Comparison of ENCODE assay signal across 20 cellular contexts in genomic region chr13:33296793-33297425, GRCh38.
"Had no signal": no experiment of that assay in that cellular context is flagged by ENCODE, and none has a peak within 500 bp of the region (broad histone marks: within the 10 kb centered on the region; RNA-seq: fewer than 3 reads in every experiment).

No MANE protein-coding gene starts in this region.

- ATAC-seq: stimulated activated naive CD8-positive, alpha-beta T cell treated with anti-CD3 and anti-CD28 coated beads, Interleukin-15, amount 100 ng/mL, for 72 hours; WTC11 had no signal

- H3K9me3 ChIP-seq: colonic mucosa, esophagus squamous epithelium, sigmoid colon, testis, uterus had no signal

- H3K27ac ChIP-seq: colonic mucosa, esophagus squamous epithelium, sigmoid colon, uterus had no signal

- H3K4me3 ChIP-seq: colonic mucosa, esophagus squamous epithelium, sigmoid colon, testis, uterus had no signal

- DNase-seq: activated CD4-positive, alpha-beta memory T cell treated with anti-CD3 and anti-CD28 coated beads, Interleukin-2, amount 10 ng/mL, durations not matched to agents 7 days and 5 days; activated CD4-positive, alpha-beta T cell treated with anti-CD3 and anti-CD28 coated beads for 4 hours; activated naive CD4-positive, alpha-beta T cell treated with anti-CD3 and anti-CD28 coated beads, Interleukin-2, amount 10 ng/mL, durations not matched to agents 7 days and 5 days; activated T-cell treated with anti-CD3 and anti-CD28 coated beads, Interleukin-2, amount 50 U/mL, for 24 hours; caudate nucleus; colonic mucosa; effector CD4-positive, alpha-beta T cell; esophagus squamous epithelium; foreskin fibroblast; glutamatergic neuron; kidney glomerular epithelial cell; mesendoderm; sigmoid colon; stimulated activated CD4-positive, alpha-beta T cell treated with anti-CD3 and anti-CD28 coated beads, Interleukin-1b, Interleukin-23, amount 100 ng/mL, for 48 hours; stimulated activated naive CD8-positive, alpha-beta T cell treated with anti-CD3 and anti-CD28 coated beads, Interleukin-15, amount 100 ng/mL, for 72 hours; T-helper 1 cell; T1000; testis; uterus had no signal

- H3K4me1 Mint-ChIP-seq: activated CD4-positive, alpha-beta memory T cell treated with anti-CD3 and anti-CD28 coated beads, Interleukin-2, amount 10 ng/mL, durations not matched to agents 7 days and 5 days; activated naive CD4-positive, alpha-beta T cell treated with anti-CD3 and anti-CD28 coated beads, Interleukin-2, amount 10 ng/mL, durations not matched to agents 7 days and 5 days; stimulated activated naive CD8-positive, alpha-beta T cell treated with anti-CD3 and anti-CD28 coated beads, Interleukin-15, amount 100 ng/mL, for 72 hours had no signal

- H3K36me3 ChIP-seq: colonic mucosa, esophagus squamous epithelium, sigmoid colon, uterus had no signal

- H3K27me3 Mint-ChIP-seq: activated CD4-positive, alpha-beta memory T cell treated with anti-CD3 and anti-CD28 coated beads, Interleukin-2, amount 10 ng/mL, durations not matched to agents 7 days and 5 days; activated naive CD4-positive, alpha-beta T cell treated with anti-CD3 and anti-CD28 coated beads, Interleukin-2, amount 10 ng/mL, durations not matched to agents 7 days and 5 days had no signal

- H3K4me3 Mint-ChIP-seq: activated CD4-positive, alpha-beta memory T cell treated with anti-CD3 and anti-CD28 coated beads, Interleukin-2, amount 10 ng/mL, durations not matched to agents 7 days and 5 days; activated naive CD4-positive, alpha-beta T cell treated with anti-CD3 and anti-CD28 coated beads, Interleukin-2, amount 10 ng/mL, durations not matched to agents 7 days and 5 days; activated T-cell treated with anti-CD3 and anti-CD28 coated beads, Interleukin-2, amount 50 U/mL, for 24 hours; stimulated activated naive CD8-positive, alpha-beta T cell treated with anti-CD3 and anti-CD28 coated beads, Interleukin-15, amount 100 ng/mL, for 72 hours; WTC11 had no signal

- H3K27me3 ChIP-seq: colonic mucosa, esophagus squamous epithelium, sigmoid colon, testis, uterus had no signal

- H3K36me3 Mint-ChIP-seq: activated naive CD4-positive, alpha-beta T cell treated with anti-CD3 and anti-CD28 coated beads, Interleukin-2, amount 10 ng/mL, durations not matched to agents 7 days and 5 days; WTC11 had no signal

- H3K4me1 ChIP-seq: colonic mucosa, esophagus squamous epithelium, testis, uterus had no signal

- H3K9me3 Mint-ChIP-seq: activated CD4-positive, alpha-beta memory T cell treated with anti-CD3 and anti-CD28 coated beads, Interleukin-2, amount 10 ng/mL, durations not matched to agents 7 days and 5 days; activated naive CD4-positive, alpha-beta T cell treated with anti-CD3 and anti-CD28 coated beads, Interleukin-2, amount 10 ng/mL, durations not matched to agents 7 days and 5 days; activated T-cell treated with anti-CD3 and anti-CD28 coated beads, Interleukin-2, amount 50 U/mL, for 24 hours; stimulated activated naive CD8-positive, alpha-beta T cell treated with anti-CD3 and anti-CD28 coated beads, Interleukin-15, amount 100 ng/mL, for 72 hours; WTC11 had no signal

- H3K27ac Mint-ChIP-seq: activated CD4-positive, alpha-beta memory T cell treated with anti-CD3 and anti-CD28 coated beads, Interleukin-2, amount 10 ng/mL, durations not matched to agents 7 days and 5 days; activated naive CD4-positive, alpha-beta T cell treated with anti-CD3 and anti-CD28 coated beads, Interleukin-2, amount 10 ng/mL, durations not matched to agents 7 days and 5 days; activated T-cell treated with anti-CD3 and anti-CD28 coated beads, Interleukin-2, amount 50 U/mL, for 24 hours; stimulated activated naive CD8-positive, alpha-beta T cell treated with anti-CD3 and anti-CD28 coated beads, Interleukin-15, amount 100 ng/mL, for 72 hours; WTC11 had no signal
